In genomic region chr7:117157121-117157870, GRCh38 we compare ENCODE assay signal across 9 cellular contexts.
DNase-seq lines count a peak whose midpoint lies in the region; ATAC-seq and TF ChIP-seq lines count a peak whose summit lies in the region.
"Had no signal": no experiment of that assay in that cellular context is flagged by ENCODE, and none has a peak within 500 bp of the region (broad histone marks: within the 10 kb centered on the region; RNA-seq: fewer than 3 reads in every experiment).

No MANE protein-coding gene starts in this region.

- CTCF ChIA-PET in CD8-positive, alpha-beta T cell (lab: Charles Lee) = no interaction called here

- H3K27me3 ChIP-seq in hepatocyte = no peaks in the 10 kb centered on the region
- H3K27me3 ChIP-seq in tibial nerve = no peaks in the 10 kb centered on the region
- no peaks in the 10 kb centered on the region for H3K27me3 ChIP-seq in CD8-positive, alpha-beta T cell (ENCODE audit: insufficient read depth, low read length)

- H3K36me3 ChIP-seq in hepatocyte (replicated peaks; ENCODE audit: insufficient read depth, low read depth) (no peaks in the 10 kb centered on the region), tibial nerve (no peaks in the 10 kb centered on the region)
- H3K36me3 ChIP-seq in CD8-positive, alpha-beta T cell (ENCODE audit: insufficient read depth, low read length) = no peaks in the 10 kb centered on the region

- H3K27ac ChIP-seq in hepatocyte (peak overlapping the region; percentile 50), tibial nerve (peak overlapping the region in 2 of 4 donors; percentile 57 to 67)
- no peak overlapping the region for H3K27ac ChIP-seq in CD8-positive, alpha-beta T cell (ENCODE audit: low read depth, low read length)
- H3K27ac ChIP-seq: epithelial cell of prostate had no signal

- no peaks in the 10 kb centered on the region for H4K20me1 ChIP-seq in hepatocyte (ENCODE audit: insufficient read depth, poor library complexity, severe bottlenecking)

- H3K4me3 Mint-ChIP-seq in CD8-positive, alpha-beta T cell = no peak overlapping the region

- H2AFZ ChIP-seq in hepatocyte = no peak overlapping the region

- H3K79me2 ChIP-seq in hepatocyte = no peaks in the 10 kb centered on the region

- no peaks in the 10 kb centered on the region for H3K9me2 ChIP-seq in hepatocyte (replicated peaks; ENCODE audit: insufficient read depth)

- TF ChIP-seq EP300 in tibial nerve (IDR thresholded peaks at IDR 0.05) = no peak

- H3K4me1 ChIP-seq in hepatocyte (ENCODE audit: insufficient read depth) (peaks cover 30% of the 10 kb centered on the region), tibial nerve (peaks cover 0 to 26% (median 14%) of the 10 kb centered on the region in 4 donors)
- H3K4me1 ChIP-seq in CD8-positive, alpha-beta T cell (ENCODE audit: insufficient read depth, low read length) = no peaks in the 10 kb centered on the region

- no peak overlapping the region for H3K4me3 ChIP-seq in astrocyte of the cerebellum (ENCODE audit: low read depth, low read length)
- H3K4me3 ChIP-seq in hepatocyte = no peak overlapping the region
- no peak overlapping the region for H3K4me3 ChIP-seq in tibial nerve
- H3K4me3 ChIP-seq in CD8-positive, alpha-beta T cell (ENCODE audit: low read depth, low read length) = no peak overlapping the region

- H3K27me3 Mint-ChIP-seq in CD8-positive, alpha-beta T cell (ENCODE audit: low read depth) = no peaks in the 10 kb centered on the region

- in situ Hi-C loops in astrocyte of the cerebellum (cut with HindIII; ENCODE audit: low sequenced_read_pairs) = no loop called here

- peak; percentile 34; the same call in 1 of the 2 replicates for TF ChIP-seq CTCF in LNCAP (IDR thresholded peaks at IDR 0.05)
- TF ChIP-seq CTCF in astrocyte of the cerebellum (IDR thresholded peaks at IDR 0.05; ENCODE audit: low read depth, low read length, missing control alignments) = peak; percentile 53
- peak; percentile 26 for TF ChIP-seq CTCF in hepatocyte (IDR thresholded peaks at IDR 0.05; ENCODE audit: poor library complexity)
- peak in 3 of 5 experiments; percentile 14 to 26 (median 19) for TF ChIP-seq CTCF in tibial nerve (IDR thresholded peaks at IDR 0.05)
- no peak for TF ChIP-seq CTCF in CD8-positive, alpha-beta T cell (IDR thresholded peaks at IDR 0.05)

- H3K36me3 Mint-ChIP-seq in CD8-positive, alpha-beta T cell = no peaks in the 10 kb centered on the region

- intact Hi-C loops in CD8-positive, alpha-beta T cell (cut with DNase I, micrococcal nuclease) = no loop called here

- H3K9me3 ChIP-seq in hepatocyte (ENCODE audit: low read depth) (no peaks in the 10 kb centered on the region), tibial nerve (no peaks in the 10 kb centered on the region)
- no peaks in the 10 kb centered on the region for H3K9me3 ChIP-seq in CD8-positive, alpha-beta T cell (ENCODE audit: low read length)

- WGBS in hepatocyte (ENCODE audit: low lambda C conversion rate, missing lambda C conversion rate) = 78% methylated on average over 4 of the region's 4 CpGs
- 27 to 31% methylated on average over 4 of the region's 4 CpGs for WGBS in tibial nerve, 2 donors

- no peak overlapping the region for H3K27ac Mint-ChIP-seq in CD8-positive, alpha-beta T cell

- H3K4me2 ChIP-seq in hepatocyte = no peak overlapping the region

- peak; percentile 93 for DNase-seq in astrocyte of the cerebellum (ENCODE audit: low read depth)
- peak; percentile 41 for DNase-seq in hepatocyte (ENCODE audit: low spot score)
- peak in 1 of 2 donors; percentile 32 for DNase-seq in tibial nerve (ENCODE audit: low spot score in 2 of 2)
- DNase-seq in mesenteric fat pad (ENCODE audit: low spot score) = no peak
- DNase-seq in NCI-H1092 (lab: John Stamatoyannopoulos, UW) = no peak
- DNase-seq in CD8-positive, alpha-beta T cell = no peak
- DNase-seq: T-helper 1 cell had no signal

- no peaks in the 10 kb centered on the region for H3K4me1 Mint-ChIP-seq in CD8-positive, alpha-beta T cell (ENCODE audit: low read depth)

- no peak for ATAC-seq in CD8-positive, alpha-beta T cell

- POLR2A ChIA-PET in CD8-positive, alpha-beta T cell (lab: Charles Lee) = interaction anchor here (0.5 kb wide), 2 partner anchors 148 to 888 kb away, joined by 3 read pairs; no protein-coding TSS in a partner anchor

- TF ChIP-seq POLR2A in tibial nerve (IDR thresholded peaks at IDR 0.05) = no peak

- no peaks in the 10 kb centered on the region for H3K9me3 Mint-ChIP-seq in CD8-positive, alpha-beta T cell

Comparison
In these comparisons a context has a peak if more than half of its experiments do, and no peak if none do; other contexts are left out.
1. DNase-seq: peak in astrocyte of the cerebellum (single experiment) and hepatocyte (single experiment); none in mesenteric fat pad (single experiment), NCI-H1092 (single experiment) and CD8-positive, alpha-beta T cell (0 of 7).